ENCODE assay signal across 23 cellular contexts in the genomic region with DNA sequence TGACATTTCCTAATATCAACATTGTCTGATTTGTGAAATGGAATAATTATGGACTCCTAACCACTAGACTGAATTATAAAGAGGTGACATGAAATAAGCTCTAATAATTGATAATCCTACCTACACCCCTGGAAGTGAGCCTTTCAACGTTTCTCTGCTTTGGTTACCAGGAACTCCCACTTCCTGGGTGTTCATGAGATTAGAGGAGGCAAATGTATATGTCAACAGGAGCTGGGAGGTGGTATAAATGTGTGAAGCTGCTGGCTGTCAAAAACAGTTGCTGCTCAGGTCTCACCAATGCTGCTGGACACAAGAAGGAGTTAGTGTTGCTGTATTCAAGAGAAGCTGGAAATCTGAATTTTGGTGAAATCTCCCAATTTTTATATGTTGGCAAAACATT.
"Had no signal": no experiment of that assay in that cellular context is flagged by ENCODE, and none has a peak within 500 bp of the region (broad histone marks: within the 10 kb centered on the region; RNA-seq: fewer than 3 reads in every experiment).

No MANE protein-coding gene starts in this region.

- H3K36me3 Mint-ChIP-seq: natural killer cell treated with Interleukin-12 subunit alpha and Interleukin-12 subunit beta and Interleukin-15 and Interleukin-18, amount 100 ng/mL, for 72 hours had no signal

- H3K4me1 Mint-ChIP-seq: activated B cell treated with CpG ODN at 0.5 μM for 24 hours, brain had no signal

- H3K27ac Mint-ChIP-seq: activated B cell treated with CpG ODN at 0.5 μM for 24 hours; natural killer cell treated with Interleukin-12 subunit alpha and Interleukin-12 subunit beta and Interleukin-15 and Interleukin-18, amount 100 ng/mL, for 72 hours had no signal

- H3K27me3 Mint-ChIP-seq: activated B cell treated with CpG ODN at 0.5 μM for 24 hours; brain; natural killer cell treated with Interleukin-12 subunit alpha and Interleukin-12 subunit beta and Interleukin-15 and Interleukin-18, amount 100 ng/mL, for 72 hours; stimulated activated naive CD8-positive, alpha-beta T cell treated with anti-CD3 and anti-CD28 coated beads, Interleukin-15, amount 100 ng/mL, for 72 hours had no signal

- H3K4me1 ChIP-seq: pancreas, right lobe of liver, testis, upper lobe of left lung had no signal

- H3K27ac ChIP-seq: epithelial cell of prostate, neutrophil, pancreas, right lobe of liver, testis, upper lobe of left lung had no signal

- H3K4me3 Mint-ChIP-seq: activated B cell treated with CpG ODN at 0.5 μM for 24 hours; brain; natural killer cell treated with Interleukin-12 subunit alpha and Interleukin-12 subunit beta and Interleukin-15 and Interleukin-18, amount 100 ng/mL, for 72 hours; stimulated activated naive CD8-positive, alpha-beta T cell treated with anti-CD3 and anti-CD28 coated beads, Interleukin-15, amount 100 ng/mL, for 72 hours had no signal

- H3K9me3 ChIP-seq: neutrophil, pancreas, right lobe of liver, testis, upper lobe of left lung had no signal

- DNase-seq: activated B cell treated with CpG ODN at 0.5 μM for 24 hours; activated CD4-positive, alpha-beta T cell treated with anti-CD3 and anti-CD28 coated beads, Interleukin-2, amount 50 U/mL, for 1 hour; activated effector memory CD4-positive, alpha-beta T cell treated with Interleukin-2 at 50 U/mL for 16 hours; activated T-cell treated with anti-CD3 and anti-CD28 coated beads, Interleukin-2, amount 50 U/mL, for 1 hour; caudate nucleus; foreskin fibroblast; glutamatergic neuron; hippocampal formation; left cardiac atrium; mesendoderm; pancreas; right lobe of liver; small intestine; stimulated activated CD4-positive, alpha-beta T cell treated with anti-CD3 and anti-CD28 coated beads, Interleukin-15, amount 100 ng/mL, for 24 hours; stimulated activated CD4-positive, alpha-beta T cell treated with anti-CD3 and anti-CD28 coated beads, Interleukin-2, amount 100 ng/mL, for 48 hours; stimulated activated naive CD8-positive, alpha-beta T cell treated with anti-CD3 and anti-CD28 coated beads, Interleukin-15, amount 100 ng/mL, for 72 hours; T-helper 9 cell; testis; upper lobe of left lung had no signal

- H3K4me3 ChIP-seq: pancreas, right lobe of liver, testis, upper lobe of left lung had no signal

- H3K36me3 ChIP-seq: neutrophil, pancreas, right lobe of liver, upper lobe of left lung had no signal

- H3K27me3 ChIP-seq: neutrophil, pancreas, right lobe of liver, testis, upper lobe of left lung had no signal
